ENCODE assay signal across 10 cellular contexts in the genomic region with DNA sequence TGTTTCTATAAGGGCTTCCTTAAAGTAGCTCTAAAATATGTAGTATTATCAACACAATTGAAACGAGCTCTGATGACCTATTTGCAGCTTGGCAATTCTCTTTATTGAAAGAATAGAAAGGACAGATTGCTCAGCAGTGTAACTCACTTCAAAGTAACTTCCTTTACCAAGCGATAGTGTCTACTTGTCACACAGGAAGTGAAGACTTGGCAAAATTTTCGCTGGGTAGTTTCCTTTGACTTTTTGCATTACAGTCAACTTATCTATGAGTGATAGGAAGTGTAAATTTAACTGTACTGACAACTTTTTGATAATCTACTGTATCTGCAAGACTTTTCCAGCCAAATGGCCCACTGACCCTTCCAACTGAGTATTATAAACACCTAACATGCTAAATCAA. TPM values are rescaled to one million over a fixed set of nuclear protein-coding genes. Genes with fewer than 3 reads are reported as not detected.
DNase-seq lines count a peak whose midpoint lies in the region; ATAC-seq and TF ChIP-seq lines count a peak whose summit lies in the region.
"Had no signal": no experiment of that assay in that cellular context is flagged by ENCODE, and none has a peak within 500 bp of the region (broad histone marks: within the 10 kb centered on the region; RNA-seq: fewer than 3 reads in every experiment).

No MANE protein-coding gene starts in this region.

- H4K20me1 ChIP-seq in GM23338 (replicated peaks; ENCODE audit: insufficient read depth), result no peaks in the 10 kb centered on the region

- H3K9me2 ChIP-seq in GM23338 (ENCODE audit: insufficient read depth), result no peaks in the 10 kb centered on the region

- H3K9me3 Mint-ChIP-seq in CD8-positive, alpha-beta memory T cell, result no peaks in the 10 kb centered on the region
- H3K9me3 Mint-ChIP-seq in central memory CD8-positive, alpha-beta T cell, result no peaks in the 10 kb centered on the region
- no peaks in the 10 kb centered on the region for H3K9me3 Mint-ChIP-seq in GM23338

- peak overlapping the region in 6 of 7 donors; percentile 0 to 55 (median 38) for H3K4me3 Mint-ChIP-seq in CD8-positive, alpha-beta memory T cell
- peak overlapping the region; percentile 40 for H3K4me3 Mint-ChIP-seq in central memory CD8-positive, alpha-beta T cell
- H3K4me3 Mint-ChIP-seq in GM23338, result no peak overlapping the region

- no peaks in the 10 kb centered on the region for H3K79me2 ChIP-seq in GM23338 (replicated peaks; ENCODE audit: insufficient read depth)

- no peaks in the 10 kb centered on the region for H3F3A ChIP-seq in GM23338 (replicated peaks; ENCODE audit: low read depth)

- peak overlapping the region in 7 of 8 donors; percentile 2 to 83 (median 70) for H3K27ac Mint-ChIP-seq in CD8-positive, alpha-beta memory T cell
- H3K27ac Mint-ChIP-seq in central memory CD8-positive, alpha-beta T cell (ENCODE audit: low read depth), result peak overlapping the region; percentile 17
- H3K27ac Mint-ChIP-seq in GM23338, result no peak overlapping the region

- H3K4me1 ChIP-seq in CD8-positive, alpha-beta memory T cell (ENCODE audit: insufficient read depth, low read length), result peaks cover 16% of the 10 kb centered on the region
- no peaks in the 10 kb centered on the region for H3K4me1 ChIP-seq in GM23338 (ENCODE audit: insufficient read depth)

- ATAC-seq in GM19395 (IDR thresholded peaks at IDR 0.05; ENCODE audit: unreplicated experiment) (peak; percentile 69), HG03159 (IDR thresholded peaks at IDR 0.05; ENCODE audit: unreplicated experiment) (peak; percentile 79), GM23338 (no peak)
- peak; percentile 88 for ATAC-seq in central memory CD8-positive, alpha-beta T cell (replicated peaks; ENCODE audit: extremely low read depth, poor library complexity, severe bottlenecking)

- POLR2A ChIA-PET in CD8-positive, alpha-beta memory T cell (lab: Charles Lee), result interaction anchor here (0.7 to 0.8 kb wide), 3 partner anchors 27 to 147 kb away, joined by 3 read pairs; no protein-coding TSS in a partner anchor

- H3K9me3 ChIP-seq in CD8-positive, alpha-beta memory T cell (ENCODE audit: low read length), result no peaks in the 10 kb centered on the region

- peaks cover 4 to 17% (median 5%) of the 10 kb centered on the region in 3 donors for H3K36me3 Mint-ChIP-seq in CD8-positive, alpha-beta memory T cell
- peaks cover 9% of the 10 kb centered on the region for H3K36me3 Mint-ChIP-seq in central memory CD8-positive, alpha-beta T cell (ENCODE audit: insufficient read depth)
- H3K36me3 Mint-ChIP-seq in GM23338 (ENCODE audit: low read depth), result no peaks in the 10 kb centered on the region

- peaks cover 28 to 71% (median 42%) of the 10 kb centered on the region in 3 donors for H3K4me1 Mint-ChIP-seq in CD8-positive, alpha-beta memory T cell
- H3K4me1 Mint-ChIP-seq in central memory CD8-positive, alpha-beta T cell, result peaks cover 65% of the 10 kb centered on the region
- peaks cover 9% of the 10 kb centered on the region for H3K4me1 Mint-ChIP-seq in GM23338

- no peaks in the 10 kb centered on the region for H3K27me3 ChIP-seq in CD8-positive, alpha-beta memory T cell (ENCODE audit: insufficient read depth, low read length, poor library complexity, severe bottlenecking)
- H3K27me3 ChIP-seq in GM23338 (ENCODE audit: insufficient read depth), result no peaks in the 10 kb centered on the region

- peaks cover 0 to 2% of the 10 kb centered on the region in 2 donors for H3K27me3 Mint-ChIP-seq in CD8-positive, alpha-beta memory T cell
- no peaks in the 10 kb centered on the region for H3K27me3 Mint-ChIP-seq in central memory CD8-positive, alpha-beta T cell
- H3K27me3 Mint-ChIP-seq in GM23338 (ENCODE audit: insufficient read depth, low read depth, poor library complexity), result peaks cover 3% of the 10 kb centered on the region

- no peaks in the 10 kb centered on the region for H3K36me3 ChIP-seq in CD8-positive, alpha-beta memory T cell (ENCODE audit: insufficient read depth, low read length)
- H3K36me3 ChIP-seq in GM23338 (ENCODE audit: insufficient read depth), result no peaks in the 10 kb centered on the region

- no peak overlapping the region for H3K27ac ChIP-seq in CD8-positive, alpha-beta memory T cell (ENCODE audit: low read depth, low read length)
- no peak overlapping the region for H3K27ac ChIP-seq in GM23338 (ENCODE audit: low read depth)

- no peak for TF ChIP-seq CTCF in GM23338 (conservative IDR thresholded peaks at IDR 0.05; ENCODE audit: low read depth in 2 of 2)

- CTCF ChIA-PET in CD8-positive, alpha-beta memory T cell (lab: Charles Lee), result interaction anchor here (0.7 to 1.2 kb wide), 3 partner anchors 10 to 50 kb away, joined by 3 read pairs; no protein-coding TSS in a partner anchor

- H3K4me2 ChIP-seq in GM23338, result no peak overlapping the region

- H3K4me3 ChIP-seq in CD8-positive, alpha-beta memory T cell (ENCODE audit: low read length), result no peak overlapping the region
- no peak overlapping the region for H3K4me3 ChIP-seq in GM23338

- no peak overlapping the region for H2AFZ ChIP-seq in GM23338

- DNase-seq in CD8-positive, alpha-beta memory T cell, result peak in 2 of 5 donors; percentile 10 to 38
- DNase-seq in central memory CD8-positive, alpha-beta T cell (ENCODE audit: low spot score in 2 of 2), result peak in 1 of 2 donors; percentile 27
- DNase-seq in NCI-H1417 (lab: John Stamatoyannopoulos, UW), result no peak
- DNase-seq in NCI-H1436 (lab: John Stamatoyannopoulos, UW), result no peak
- no peak for DNase-seq in GM23338 (ENCODE audit: low spot score)
- DNase-seq in NCI-H524 treated with DMSO at 0.1 percent for 48 hours (lab: John Stamatoyannopoulos, UW), result no peak
- DNase-seq: retina had no signal

TF ChIP-seq in GM23338, 12 proteins besides CTCF, POLR2A, EP300 and RAD21 (continues in another document):
- TF ChIP-seq JUNB (IDR thresholded peaks at IDR 0.05; ENCODE audit: unreplicated experiment) (no peak), EZH2 (IDR thresholded peaks at IDR 0.05; ENCODE audit: low read depth, unreplicated experiment) (no peak), POLR2AphosphoS5 (IDR thresholded peaks at IDR 0.05; ENCODE audit: low read depth) (no peak), ETS1 (IDR thresholded peaks at IDR 0.05) (no peak), CREB1 (CRISPR knock-in tag; IDR thresholded peaks at IDR 0.05; ENCODE audit: low read depth) (no peak), ZNF114 (CRISPR knock-in tag; IDR thresholded peaks at IDR 0.05) (no peak)

RNA-seq across cellular contexts. Expression of gene SLC9A9, which starts 22.8 kb away (rescaled TPM):
- 1 to 10 TPM; 1.2 to 2.2 TPM for total RNA-seq in CD8-positive, alpha-beta memory T cell
- 18.0 TPM for polyA plus RNA-seq in CD8-positive, alpha-beta memory T cell
- total RNA-seq in GM23338 (2014; rRNA removed; shearing (Covaris generic)), result 0.93 and 1.6 TPM in 2 replicates
- polyA plus RNA-seq in GM23338 (2016; fragmentation: Nextera tagmentation; extraction: Ambion mirVana), result 0.66 and 1.3 TPM in 2 replicates
- total RNA-seq: G401 had no signal
